8 cellular contexts compared by ENCODE assay signal in genomic region chr9:111631071-111631971, GRCh38. TPM values are rescaled to one million over a fixed set of nuclear protein-coding genes. Genes with fewer than 3 reads are reported as not detected.
DNase-seq lines count a peak whose midpoint lies in the region; ATAC-seq, FAIRE-seq and TF ChIP-seq lines count a peak whose summit lies in the region.

DNAJC25 (plus strand) TSS chr9:111631334; CDS start chr9:111631408, 74 bp downstream.

- peak; percentile 92 for FAIRE-seq in GM19239 (lab: Jason Lieb, UNC)

- no peaks in the 10 kb centered on the region for H3K27me3 ChIP-seq in BE2C

- H3K36me3 ChIP-seq in BE2C = no peaks in the 10 kb centered on the region

- DNase-seq in BE2C = peak; percentile 98
- peak; percentile 99 for DNase-seq in GM19239 (ENCODE audit: insufficient read length, low spot score)
- DNase-seq in NCI-H510A treated with DMSO at 0.1 percent for 48 hours (lab: John Stamatoyannopoulos, UW) = peak; percentile 94
- peak; percentile 98 for DNase-seq in activated CD4-positive, alpha-beta T cell treated with anti-CD3 and anti-CD28 coated beads for 36 hours
- peak; percentile 99 for DNase-seq in choroid plexus epithelial cell (ENCODE audit: low read depth)
- DNase-seq in kidney tubule cell (ENCODE audit: low spot score) = peak; percentile 99
- DNase-seq in stimulated activated CD4-positive, alpha-beta T cell treated with anti-CD3 and anti-CD28 coated beads, Interleukin-1b, Interleukin-23, amount 100 ng/mL, for 1 hour (ENCODE audit: low read depth in 2 of 2) = peak; percentile 83 to 92

- POLR2A ChIA-PET in activated CD4-positive, alpha-beta T cell treated with anti-CD3 and anti-CD28 coated beads for 36 hours (lab: Charles Lee) = interaction anchor here (0.6 to 1.3 kb wide), 4 partner anchors 30 to 106 kb away, joined by 3 to 4 read pairs (median 3); partner anchors contain the start of genes GNG10 and ZNF483

- TF ChIP-seq CTCF in BE2C (IDR thresholded peaks at IDR 0.05; ENCODE audit: low read depth, low read length) (no peak), choroid plexus epithelial cell (conservative IDR thresholded peaks at IDR 0.05; ENCODE audit: low read depth, low read length) (no peak)

- intact Hi-C loops in activated CD4-positive, alpha-beta T cell treated with anti-CD3 and anti-CD28 coated beads for 36 hours (cut with DNase I, micrococcal nuclease) = loop anchor here (1.0 to 10.0 kb wide), 13 partner anchors 30 to 1643 kb away; partner anchors contain the start of genes ECPAS (in 2 of the 2), GNG10 (in 2 of the 2), PTGR1 (in 2 of the 2) and UGCG (in 2 of the 2)

- no peaks in the 10 kb centered on the region for H3K9me3 ChIP-seq in BE2C

- CTCF ChIA-PET in activated CD4-positive, alpha-beta T cell treated with anti-CD3 and anti-CD28 coated beads for 36 hours (lab: Charles Lee) = interaction anchor here (0.5 to 1.0 kb wide), 7 partner anchors 10 to 1778 kb away, joined by 3 to 8 read pairs (median 3); no protein-coding TSS in a partner anchor

- no peaks in the 10 kb centered on the region for H3K4me1 ChIP-seq in BE2C

- ATAC-seq in HG03442 (IDR thresholded peaks at IDR 0.05; ENCODE audit: unreplicated experiment) = peak; percentile 97
- peak; percentile 98 for ATAC-seq in activated CD4-positive, alpha-beta T cell treated with anti-CD3 and anti-CD28 coated beads for 36 hours

- H3K4me3 ChIP-seq in BE2C (ENCODE audit: low read depth, low read length) (peak within 1 kb of the TSS; percentile 69), choroid plexus epithelial cell (ENCODE audit: low read depth, low read length) (peak within 1 kb of the TSS; percentile 97)

- H3K9me3 Mint-ChIP-seq in activated CD4-positive, alpha-beta T cell treated with anti-CD3 and anti-CD28 coated beads for 36 hours (ENCODE audit: low read depth) = no peaks in the 10 kb centered on the region

- H3K4me3 Mint-ChIP-seq in activated CD4-positive, alpha-beta T cell treated with anti-CD3 and anti-CD28 coated beads for 36 hours = peak within 1 kb of the TSS; percentile 94

- H3K27me3 Mint-ChIP-seq in activated CD4-positive, alpha-beta T cell treated with anti-CD3 and anti-CD28 coated beads for 36 hours = no peaks in the 10 kb centered on the region

- H3K27ac Mint-ChIP-seq in activated CD4-positive, alpha-beta T cell treated with anti-CD3 and anti-CD28 coated beads for 36 hours = peak within 1 kb of the TSS; percentile 91

- H3K4me1 Mint-ChIP-seq in activated CD4-positive, alpha-beta T cell treated with anti-CD3 and anti-CD28 coated beads for 36 hours = peaks cover 47% of the 10 kb centered on the region

- peaks cover 23% of the 10 kb centered on the region for H3K36me3 Mint-ChIP-seq in activated CD4-positive, alpha-beta T cell treated with anti-CD3 and anti-CD28 coated beads for 36 hours (ENCODE audit: low read depth)

RNA-seq across cellular contexts. Expression of gene DNAJC25, which starts in this region (rescaled TPM):
- polyA plus RNA-seq in BE2C (2012; ENCODE audit: insufficient read depth, insufficient read length, low read depth) = 16.8 TPM
- total RNA-seq in activated CD4-positive, alpha-beta T cell treated with anti-CD3 and anti-CD28 coated beads for 36 hours = 1 to 10 TPM; 6.3 to 7.5 TPM

Comparison
In these comparisons a context has a peak if more than half of its experiments do, and no peak if none do; other contexts are left out.
1. Peak in every context shown above with its lines: DNase-seq, ATAC-seq and H3K4me3 ChIP-seq.